Comparison of ENCODE assay signal across 1 cellular context in the genomic region with DNA sequence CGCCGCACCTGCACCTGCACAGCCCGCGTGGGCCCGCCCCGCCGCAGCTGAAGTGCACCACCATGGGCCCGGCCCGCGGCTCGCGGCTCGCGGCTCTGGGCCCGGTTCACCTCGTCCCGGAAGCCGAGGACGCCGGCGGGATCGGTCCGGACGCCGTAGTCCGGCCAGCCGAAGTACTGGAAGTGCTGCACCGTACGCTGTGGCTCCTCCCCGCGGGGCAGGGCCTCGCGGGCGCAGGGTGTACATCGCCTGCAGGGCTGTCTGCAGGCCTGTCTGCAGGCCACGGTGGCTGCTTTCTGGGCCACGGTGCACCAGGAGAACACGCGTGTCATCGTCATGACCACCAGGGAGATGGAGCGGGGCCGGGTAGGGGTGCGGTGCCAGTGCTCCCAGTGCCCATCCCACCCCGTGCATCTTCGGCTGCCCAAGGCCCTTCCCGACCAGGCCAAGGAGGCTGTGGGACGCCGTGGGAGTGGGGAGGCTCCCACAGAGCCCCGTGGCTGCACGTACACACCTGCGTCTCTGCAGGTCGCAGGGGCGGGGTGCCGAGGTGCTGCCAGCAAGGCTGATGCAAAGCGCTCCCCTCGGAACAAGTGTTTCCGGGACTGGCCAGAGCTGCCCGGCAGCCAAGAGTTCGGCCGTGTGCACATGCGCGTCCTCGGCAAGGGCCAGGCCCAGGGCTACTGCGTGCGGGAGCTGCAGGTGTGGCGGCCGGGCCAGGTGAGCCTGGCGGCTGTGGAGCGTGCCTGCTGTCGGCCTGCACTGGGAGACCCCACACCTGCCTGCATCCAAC.
TF ChIP-seq lines count a peak whose summit lies in the region.

No MANE protein-coding gene starts in this region.

TF ChIP-seq in H1, 55 proteins besides CTCF, POLR2A, EP300 and RAD21:
- TF ChIP-seq KDM1A (IDR thresholded peaks at IDR 0.05; ENCODE audit: borderline replicate concordance, low read length): no peak
- TF ChIP-seq RNF2 (IDR thresholded peaks at IDR 0.05; ENCODE audit: borderline replicate concordance, low read depth, low read length, missing control alignments, poor library complexity, severe bottlenecking): no peak
- TF ChIP-seq TBP (IDR thresholded peaks at IDR 0.05; ENCODE audit: low read depth, low read length): no peak
- TF ChIP-seq TCF12 (IDR thresholded peaks at IDR 0.05; ENCODE audit: low read depth, low read length): no peak
- no peak for TF ChIP-seq KDM4A (IDR thresholded peaks at IDR 0.05; ENCODE audit: low read depth, low read length, severe bottlenecking)
- TF ChIP-seq POLR2AphosphoS5 (IDR thresholded peaks at IDR 0.05; ENCODE audit: low read depth, low read length): no peak
- TF ChIP-seq SIN3A (conservative IDR thresholded peaks at IDR 0.05 in 1 of 2, IDR thresholded peaks at IDR 0.05 in 1 of 2; ENCODE audit: low read depth in 1 of 2, low read length in 2 of 2): no peak
- TF ChIP-seq EGR1 (IDR thresholded peaks at IDR 0.05; ENCODE audit: borderline replicate concordance, low read depth, low read length): no peak
- no peak for TF ChIP-seq TAF1 (IDR thresholded peaks at IDR 0.05; ENCODE audit: low read depth, low read length)
- TF ChIP-seq JUN (IDR thresholded peaks at IDR 0.05; ENCODE audit: low read depth, low read length): no peak
- no peak for TF ChIP-seq SAP30 (IDR thresholded peaks at IDR 0.05; ENCODE audit: insufficient read depth, insufficient replicate concordance, low read length)
- TF ChIP-seq HDAC6 (IDR thresholded peaks at IDR 0.05; ENCODE audit: low read depth, low read length): no peak
- no peak for TF ChIP-seq SP1 (IDR thresholded peaks at IDR 0.05; ENCODE audit: low read depth, low read length)
- TF ChIP-seq TEAD4 (IDR thresholded peaks at IDR 0.05; ENCODE audit: low read depth, low read length): no peak
- no peak for TF ChIP-seq JUND (IDR thresholded peaks at IDR 0.05; ENCODE audit: low read length)
TF ChIP-seq in H1: peak in this region for 0.
